1 cellular context compared by ENCODE assay signal in the genomic region with DNA sequence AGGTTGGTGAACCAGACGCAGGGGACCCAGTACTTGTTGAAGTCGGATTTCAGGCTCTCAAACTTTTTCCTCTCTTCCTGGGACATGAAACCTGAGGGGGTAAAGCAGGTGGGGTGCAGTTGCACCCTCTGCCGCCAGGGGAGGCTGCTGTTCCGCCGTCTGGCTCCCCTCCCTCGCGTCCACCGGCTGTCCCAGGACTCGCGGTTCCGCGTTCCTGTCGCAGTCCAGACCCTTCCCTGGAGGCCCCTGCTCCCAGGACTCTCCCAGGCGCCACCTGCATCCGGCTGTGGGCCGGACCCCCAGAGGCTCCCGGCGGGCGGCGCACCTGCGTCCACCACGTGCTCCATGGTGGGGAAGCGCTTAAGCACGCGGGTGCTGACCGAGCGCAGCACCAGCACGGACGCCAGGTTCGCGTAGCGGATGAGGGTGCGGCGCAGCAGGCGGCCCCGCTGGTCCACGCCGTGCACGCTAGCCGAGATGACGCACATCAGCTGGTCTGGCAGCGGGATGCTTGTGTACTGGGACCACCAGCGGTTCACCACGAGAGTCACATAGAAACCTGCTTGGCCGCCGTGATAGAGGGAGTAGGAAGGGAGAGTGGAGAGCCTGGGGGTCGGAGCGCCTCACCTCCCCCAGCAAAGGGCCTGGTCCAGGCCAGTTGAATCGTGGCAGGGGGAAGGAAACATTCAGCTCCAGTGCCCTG.
TF ChIP-seq lines count a peak whose summit lies in the region.

No MANE protein-coding gene starts in this region.

TF ChIP-seq in GM12878, 131 proteins besides CTCF, POLR2A, EP300 and RAD21 (continued from another document):
- TF ChIP-seq CHD2 (IDR thresholded peaks at IDR 0.05; ENCODE audit: borderline replicate concordance, low read depth, low read length), result peak; percentile 9; the same call in 1 of the 2 replicates
TF ChIP-seq in GM12878: peak in this region for 33.
